ENCODE assay signal across 1 cellular context in the genomic region with DNA sequence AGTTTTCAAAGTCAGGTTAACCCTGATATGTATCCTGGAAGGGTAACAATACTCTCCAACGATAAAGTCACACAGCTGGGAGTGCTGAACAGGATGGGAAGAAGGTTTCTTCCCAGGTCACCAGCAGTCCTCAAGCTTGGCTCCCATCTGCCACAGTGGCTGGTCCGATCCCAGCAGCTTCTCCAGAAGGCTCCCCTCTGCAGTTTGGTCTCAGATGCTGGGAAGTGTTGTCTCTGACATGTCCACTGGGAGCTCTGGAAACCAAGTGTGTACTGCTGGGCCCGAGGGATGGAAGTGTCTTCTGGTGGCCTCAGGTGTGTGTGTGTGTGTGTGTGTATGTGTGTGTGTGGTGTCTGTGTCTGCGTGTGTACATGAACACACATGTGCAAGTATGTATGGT.
TF ChIP-seq lines count a peak whose summit lies in the region.

No MANE protein-coding gene starts in this region.

TF ChIP-seq in K562, 482 proteins besides CTCF, POLR2A, EP300 and RAD21:
- no peak for TF ChIP-seq PYGO2 (tag; IDR thresholded peaks at IDR 0.05)
- TF ChIP-seq ZNF444 (CRISPR knock-in tag; IDR thresholded peaks at IDR 0.05), result no peak
- TF ChIP-seq, protein P1, sequence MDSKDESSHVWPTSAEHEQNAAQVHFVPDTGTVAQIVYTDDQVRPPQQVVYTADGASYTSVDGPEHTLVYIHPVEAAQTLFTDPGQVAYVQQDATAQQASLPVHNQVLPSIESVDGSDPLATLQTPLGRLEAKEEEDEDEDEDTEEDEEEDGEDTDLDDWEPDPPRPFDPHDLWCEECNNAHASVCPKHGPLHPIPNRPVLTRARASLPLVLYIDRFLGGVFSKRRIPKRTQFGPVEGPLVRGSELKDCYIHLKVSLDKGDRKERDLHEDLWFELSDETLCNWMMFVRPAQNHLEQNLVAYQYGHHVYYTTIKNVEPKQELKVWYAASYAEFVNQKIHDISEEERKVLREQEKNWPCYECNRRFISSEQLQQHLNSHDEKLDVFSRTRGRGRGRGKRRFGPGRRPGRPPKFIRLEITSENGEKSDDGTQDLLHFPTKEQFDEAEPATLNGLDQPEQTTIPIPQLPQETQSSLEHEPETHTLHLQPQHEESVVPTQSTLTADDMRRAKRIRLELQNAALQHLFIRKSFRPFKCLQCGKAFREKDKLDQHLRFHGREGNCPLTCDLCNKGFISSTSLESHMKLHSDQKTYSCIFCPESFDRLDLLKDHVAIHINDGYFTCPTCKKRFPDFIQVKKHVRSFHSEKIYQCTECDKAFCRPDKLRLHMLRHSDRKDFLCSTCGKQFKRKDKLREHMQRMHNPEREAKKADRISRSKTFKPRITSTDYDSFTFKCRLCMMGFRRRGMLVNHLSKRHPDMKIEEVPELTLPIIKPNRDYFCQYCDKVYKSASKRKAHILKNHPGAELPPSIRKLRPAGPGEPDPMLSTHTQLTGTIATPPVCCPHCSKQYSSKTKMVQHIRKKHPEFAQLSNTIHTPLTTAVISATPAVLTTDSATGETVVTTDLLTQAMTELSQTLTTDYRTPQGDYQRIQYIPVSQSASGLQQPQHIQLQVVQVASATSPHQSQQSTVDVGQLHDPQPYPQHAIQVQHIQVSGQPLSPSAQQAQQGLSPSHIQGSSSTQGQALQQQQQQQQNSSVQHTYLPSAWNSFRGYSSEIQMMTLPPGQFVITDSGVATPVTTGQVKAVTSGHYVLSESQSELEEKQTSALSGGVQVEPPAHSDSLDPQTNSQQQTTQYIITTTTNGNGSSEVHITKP (IDR thresholded peaks at IDR 0.05; ENCODE audit: partially characterized antibody), result no peak
- TF ChIP-seq ZNF347 (CRISPR knock-in tag; IDR thresholded peaks at IDR 0.05; ENCODE audit: low read depth), result no peak
- TF ChIP-seq POLR3G (IDR thresholded peaks at IDR 0.05; ENCODE audit: extremely low read depth, insufficient read length, insufficient replicate concordance), result no peak
- no peak for TF ChIP-seq ZFP36 (IDR thresholded peaks at IDR 0.05; ENCODE audit: low read depth, low read length, partially characterized antibody)
- no peak for TF ChIP-seq CBX1 (IDR thresholded peaks at IDR 0.05; ENCODE audit: low read depth)
- no peak for TF ChIP-seq RUNX1 (IDR thresholded peaks at IDR 0.05; ENCODE audit: low read depth)
- TF ChIP-seq TCFL5 (CRISPR knock-in tag; conservative IDR thresholded peaks at IDR 0.05), result no peak
- TF ChIP-seq MEF2D (tag; conservative IDR thresholded peaks at IDR 0.05; ENCODE audit: low read depth), result no peak
- TF ChIP-seq, protein P2, sequence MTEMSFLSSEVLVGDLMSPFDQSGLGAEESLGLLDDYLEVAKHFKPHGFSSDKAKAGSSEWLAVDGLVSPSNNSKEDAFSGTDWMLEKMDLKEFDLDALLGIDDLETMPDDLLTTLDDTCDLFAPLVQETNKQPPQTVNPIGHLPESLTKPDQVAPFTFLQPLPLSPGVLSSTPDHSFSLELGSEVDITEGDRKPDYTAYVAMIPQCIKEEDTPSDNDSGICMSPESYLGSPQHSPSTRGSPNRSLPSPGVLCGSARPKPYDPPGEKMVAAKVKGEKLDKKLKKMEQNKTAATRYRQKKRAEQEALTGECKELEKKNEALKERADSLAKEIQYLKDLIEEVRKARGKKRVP (CRISPR knock-in tag; IDR thresholded peaks at IDR 0.05), result no peak
- TF ChIP-seq, protein P3, sequence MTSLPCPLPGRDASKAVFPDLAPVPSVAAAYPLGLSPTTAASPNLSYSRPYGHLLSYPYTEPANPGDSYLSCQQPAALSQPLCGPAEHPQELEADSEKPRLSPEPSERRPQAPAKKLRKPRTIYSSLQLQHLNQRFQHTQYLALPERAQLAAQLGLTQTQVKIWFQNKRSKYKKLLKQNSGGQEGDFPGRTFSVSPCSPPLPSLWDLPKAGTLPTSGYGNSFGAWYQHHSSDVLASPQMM (CRISPR knock-in tag; IDR thresholded peaks at IDR 0.05), result no peak
